Comparison of ENCODE assay signal across 8 cellular contexts in the genomic region with DNA sequence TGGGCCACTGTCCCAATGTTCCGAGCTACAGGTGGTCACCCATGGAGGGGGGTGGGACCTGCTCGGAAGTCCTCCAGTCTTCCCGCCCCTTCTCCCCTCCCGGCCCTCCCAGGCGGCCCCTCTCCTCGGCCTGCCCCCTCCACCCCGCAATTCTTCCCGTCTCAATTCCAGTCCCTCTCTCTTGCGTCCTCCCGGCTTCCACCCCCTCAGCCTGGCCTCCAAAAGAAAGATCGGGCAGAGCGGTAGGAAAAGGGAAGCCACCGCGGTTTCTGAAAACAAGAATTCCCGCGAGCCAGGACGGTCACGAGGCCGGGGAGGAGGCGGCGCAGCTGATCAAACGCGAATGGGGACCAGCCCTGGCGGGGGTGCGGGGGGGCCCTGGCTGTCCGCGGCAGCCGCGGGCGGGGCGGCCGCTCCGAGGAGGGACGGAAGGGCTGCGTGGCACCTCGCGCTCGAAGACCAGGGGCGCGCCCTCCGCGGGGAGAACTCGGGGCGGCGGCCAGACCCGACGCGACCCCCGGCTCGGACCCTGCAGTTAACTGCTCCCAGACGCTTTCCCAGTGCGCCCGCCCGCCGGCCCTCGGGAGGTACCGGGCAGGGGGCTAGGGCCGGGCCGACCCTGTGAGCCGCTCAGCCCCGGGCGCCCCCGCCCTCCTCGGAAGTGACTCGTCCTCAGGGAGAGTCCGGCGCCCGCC. TPM values are rescaled to one million over a fixed set of nuclear protein-coding genes. Genes with fewer than 3 reads are reported as not detected.
DNase-seq lines count a peak whose midpoint lies in the region; TF ChIP-seq lines count a peak whose summit lies in the region.

No MANE protein-coding gene starts in this region.

- H3K27me3 Mint-ChIP-seq in CD8-positive, alpha-beta memory T cell, result peaks cover 27 to 52% of the 10 kb centered on the region in 2 donors
- H3K27me3 Mint-ChIP-seq in type B pancreatic cell, result peaks cover 8% of the 10 kb centered on the region

- H3K4me1 Mint-ChIP-seq in CD8-positive, alpha-beta memory T cell, result peaks cover 0 to 14% (median 5%) of the 10 kb centered on the region in 3 donors
- peaks cover 40% of the 10 kb centered on the region for H3K4me1 Mint-ChIP-seq in type B pancreatic cell (ENCODE audit: unreplicated experiment)

- H3K27me3 ChIP-seq in CD8-positive, alpha-beta memory T cell (ENCODE audit: insufficient read depth, low read length, poor library complexity, severe bottlenecking), result peaks cover 24% of the 10 kb centered on the region
- peaks cover 6% of the 10 kb centered on the region for H3K27me3 ChIP-seq in WERI-Rb-1 (ENCODE audit: insufficient read depth, low read depth, severe bottlenecking)

- peak in 1 of 5 donors; percentile 14 for DNase-seq in CD8-positive, alpha-beta memory T cell
- DNase-seq in WERI-Rb-1 (peak; percentile 49), fibroblast of gingiva (ENCODE audit: low read depth) (peak; percentile 81), mucosa of gallbladder (ENCODE audit: low spot score) (peak; percentile 92), type B pancreatic cell (ENCODE audit: extremely low spot score, unreplicated experiment) (no peak), NCI-H1436 treated with DMSO at 0.1 percent for 48 hours (lab: John Stamatoyannopoulos, UW) (no peak), SIG-M5 treated with dmso at 0.1 percent for 504 hours (lab: John Stamatoyannopoulos, UW; ENCODE audit: unreplicated experiment) (no peak)

- no peaks in the 10 kb centered on the region for H3K36me3 ChIP-seq in CD8-positive, alpha-beta memory T cell (ENCODE audit: insufficient read depth, low read length)
- peaks cover 0 to 5% of the 10 kb centered on the region in 2 experiments; a peak in 1 of 3 replicates for H3K36me3 ChIP-seq in HEK293 (ENCODE audit: control insufficient read depth in 2 of 2, insufficient read depth in 1 of 2, low read length in 2 of 2)
- H3K36me3 ChIP-seq in WERI-Rb-1, result no peaks in the 10 kb centered on the region; the same call in 1 of the 2 replicates

- POLR2A ChIA-PET in CD8-positive, alpha-beta memory T cell (lab: Charles Lee), result no interaction called here
- POLR2A ChIA-PET in HEK293 (lab: Yijun Ruan, JAX), result interaction anchor here (0.6 to 2.5 kb wide), 15 partner anchors 46 to 310 kb away, joined by 3 to 20 read pairs (median 4); a partner anchor contains a TSS

- peaks cover 0 to 2% (median 0%) of the 10 kb centered on the region in 3 donors for H3K36me3 Mint-ChIP-seq in CD8-positive, alpha-beta memory T cell
- peaks cover 18% of the 10 kb centered on the region for H3K36me3 Mint-ChIP-seq in type B pancreatic cell

- no peaks in the 10 kb centered on the region for H3K9me3 Mint-ChIP-seq in CD8-positive, alpha-beta memory T cell
- H3K9me3 Mint-ChIP-seq in type B pancreatic cell, result no peaks in the 10 kb centered on the region

- peaks cover 5% of the 10 kb centered on the region for H3K4me1 ChIP-seq in CD8-positive, alpha-beta memory T cell (ENCODE audit: insufficient read depth, low read length)
- peaks cover 3% of the 10 kb centered on the region; the same call in 1 of the 2 replicates for H3K4me1 ChIP-seq in HEK293 (ENCODE audit: control insufficient read depth, insufficient read depth, low read length)

- H3K4me3 Mint-ChIP-seq in CD8-positive, alpha-beta memory T cell, result peak overlapping the region; percentile 65 to 89 (median 70)
- H3K4me3 Mint-ChIP-seq in type B pancreatic cell, result peak overlapping the region; percentile 88

- no peak overlapping the region for H3K4me3 ChIP-seq in CD8-positive, alpha-beta memory T cell (ENCODE audit: low read length)
- H3K4me3 ChIP-seq in HEK293 (ENCODE audit: low read depth, low read length), result peak overlapping the region; percentile 66
- H3K4me3 ChIP-seq in WERI-Rb-1 (ENCODE audit: low read depth, low read length), result peak overlapping the region; percentile 62

- H3K9me3 ChIP-seq in CD8-positive, alpha-beta memory T cell (ENCODE audit: low read length), result no peaks in the 10 kb centered on the region
- H3K9me3 ChIP-seq in HEK293 (ENCODE audit: control insufficient read depth, insufficient read depth, low read depth, low read length) (no peaks in the 10 kb centered on the region), WERI-Rb-1 (ENCODE audit: severe bottlenecking) (no peaks in the 10 kb centered on the region)

- no peak overlapping the region for H3K27ac Mint-ChIP-seq in CD8-positive, alpha-beta memory T cell
- H3K27ac Mint-ChIP-seq in type B pancreatic cell, result peak overlapping the region; percentile 98

- H3K27ac ChIP-seq in CD8-positive, alpha-beta memory T cell (ENCODE audit: low read depth, low read length), result no peak overlapping the region
- H3K27ac ChIP-seq in HEK293 (ENCODE audit: extremely low read depth, low read depth, low read length) (peak overlapping the region; percentile 83), WERI-Rb-1 (no peak overlapping the region)

- no peak for TF ChIP-seq CTCF in HEK293 (tag by site-specific recombination; IDR thresholded peaks at IDR 0.05)
- TF ChIP-seq CTCF in WERI-Rb-1 (IDR thresholded peaks at IDR 0.05; ENCODE audit: low read depth, low read length), result no peak
- TF ChIP-seq CTCF in type B pancreatic cell (conservative IDR thresholded peaks at IDR 0.05), result no peak

- CTCF ChIA-PET in CD8-positive, alpha-beta memory T cell (lab: Charles Lee), result interaction anchor here (1.4 to 3.7 kb wide), 4 partner anchors 99 to 271 kb away, joined by 4 to 13 read pairs (median 12); a partner anchor contains a TSS
- CTCF ChIA-PET in HEK293 (lab: Yijun Ruan, JAX), result interaction anchor here (0.6 to 3.4 kb wide), 11 partner anchors 32 to 469 kb away, joined by 3 to 53 read pairs (median 6); a partner anchor contains a TSS

TF ChIP-seq in HEK293, 187 proteins besides CTCF, POLR2A, EP300 and RAD21 (continues in another document):
- TF ChIP-seq GLIS2 (tag by site-specific recombination; IDR thresholded peaks at IDR 0.05) (peak; percentile 58; the same call in 1 of the 2 replicates), ZNF76 (tag by site-specific recombination; IDR thresholded peaks at IDR 0.05; ENCODE audit: borderline replicate concordance, low read depth) (peak; percentile 39), ZNF366 (tag by site-specific recombination; conservative IDR thresholded peaks at IDR 0.05) (peak; percentile 78), ZNF600 (tag by site-specific recombination; IDR thresholded peaks at IDR 0.05) (0 out of 2 replicates have a peak, but pooled peaks have one; percentile 41), SCRT2 (tag by site-specific recombination; IDR thresholded peaks at IDR 0.05) (peak; percentile 99; the same call in 1 of the 2 replicates), HOXA7 (CRISPR knock-in tag; IDR thresholded peaks at IDR 0.05; ENCODE audit: borderline replicate concordance) (no peak), ZNF302 (tag by site-specific recombination; IDR thresholded peaks at IDR 0.05; ENCODE audit: low read depth) (no peak), ZNF335 (tag by site-specific recombination; conservative IDR thresholded peaks at IDR 0.05) (peak; percentile 63), KLF10 (tag by site-specific recombination; IDR thresholded peaks at IDR 0.05) (peak; percentile 15; the same call in 1 of the 2 replicates), ZBTB8A (tag by site-specific recombination; IDR thresholded peaks at IDR 0.05) (peak; percentile 26; the same call in 1 of the 2 replicates), ZBTB17 (tag by site-specific recombination; IDR thresholded peaks at IDR 0.05) (0 out of 2 replicates have a peak, but pooled peaks have one; percentile 24), KLF7 (tag by site-specific recombination; IDR thresholded peaks at IDR 0.05; ENCODE audit: borderline replicate concordance) (no peak), ZBTB20 (tag by site-specific recombination; IDR thresholded peaks at IDR 0.05) (no peak; the same call in 1 of the 2 replicates), ZNF555 (tag by site-specific recombination; conservative IDR thresholded peaks at IDR 0.05) (no peak), ZNF341 (tag by site-specific recombination; IDR thresholded peaks at IDR 0.05; ENCODE audit: low read depth) (peak; percentile 87), ZEB2 (tag by site-specific recombination; IDR thresholded peaks at IDR 0.05) (peak; percentile 41; the same call in 1 of the 2 replicates)
- TF ChIP-seq, protein P1, sequence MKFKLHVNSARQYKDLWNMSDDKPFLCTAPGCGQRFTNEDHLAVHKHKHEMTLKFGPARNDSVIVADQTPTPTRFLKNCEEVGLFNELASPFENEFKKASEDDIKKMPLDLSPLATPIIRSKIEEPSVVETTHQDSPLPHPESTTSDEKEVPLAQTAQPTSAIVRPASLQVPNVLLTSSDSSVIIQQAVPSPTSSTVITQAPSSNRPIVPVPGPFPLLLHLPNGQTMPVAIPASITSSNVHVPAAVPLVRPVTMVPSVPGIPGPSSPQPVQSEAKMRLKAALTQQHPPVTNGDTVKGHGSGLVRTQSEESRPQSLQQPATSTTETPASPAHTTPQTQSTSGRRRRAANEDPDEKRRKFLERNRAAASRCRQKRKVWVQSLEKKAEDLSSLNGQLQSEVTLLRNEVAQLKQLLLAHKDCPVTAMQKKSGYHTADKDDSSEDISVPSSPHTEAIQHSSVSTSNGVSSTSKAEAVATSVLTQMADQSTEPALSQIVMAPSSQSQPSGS (tag by site-specific recombination; IDR thresholded peaks at IDR 0.05; ENCODE audit: low read depth), result no peak
- TF ChIP-seq, protein P2, sequence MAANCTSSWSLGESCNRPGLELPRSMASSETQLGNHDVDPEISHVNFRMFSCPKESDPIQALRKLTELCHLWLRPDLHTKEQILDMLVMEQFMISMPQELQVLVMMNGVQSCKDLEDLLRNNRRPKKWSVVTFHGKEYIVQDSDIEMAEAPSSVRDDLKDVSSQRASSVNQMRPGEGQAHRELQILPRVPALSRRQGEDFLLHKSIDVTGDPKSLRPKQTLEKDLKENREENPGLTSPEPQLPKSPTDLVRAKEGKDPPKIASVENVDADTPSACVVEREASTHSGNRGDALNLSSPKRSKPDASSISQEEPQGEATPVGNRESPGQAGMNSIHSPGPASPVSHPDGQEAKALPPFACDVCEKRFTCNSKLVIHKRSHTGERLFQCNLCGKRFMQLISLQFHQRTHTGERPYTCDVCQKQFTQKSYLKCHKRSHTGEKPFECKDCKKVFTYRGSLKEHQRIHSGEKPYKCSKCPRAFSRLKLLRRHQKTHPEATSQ (tag by site-specific recombination; IDR thresholded peaks at IDR 0.05), result no peak

RNA-seq across cellular contexts. Expression of a gene that starts 1.0 kb away (rescaled TPM):
- under 1 TPM; 0.15 to 0.24 TPM for total RNA-seq in CD8-positive, alpha-beta memory T cell
- not detected for polyA plus RNA-seq in CD8-positive, alpha-beta memory T cell
- 48.4 TPM for total RNA-seq in mucosa of gallbladder
- 23.6 and 57.2 TPM in 2 replicates for total RNA-seq in type B pancreatic cell (ENCODE audit: low replicate concordance)

Comparison
In these comparisons a context has a peak if more than half of its experiments do, and no peak if none do; other contexts are left out.
1. DNase-seq: peak in WERI-Rb-1 (single experiment), fibroblast of gingiva (single experiment) and mucosa of gallbladder (single experiment); none in type B pancreatic cell (single experiment), NCI-H1436 treated with DMSO at 0.1 percent for 48 hours (single experiment) and SIG-M5 treated with dmso at 0.1 percent for 504 hours (single experiment).
2. RNA of a gene that starts 1.0 kb away (total RNA-seq): 48.4 TPM in mucosa of gallbladder (single experiment) and 23.6 to 57.2 TPM in type B pancreatic cell; 0.15 to 0.24 TPM in CD8-positive, alpha-beta memory T cell; every median in the first group is over 10 times any median in the second.